8 cellular contexts compared by ENCODE assay signal in genomic region chr20:2840138-2840966, GRCh38. TPM values are rescaled to one million over a fixed set of nuclear protein-coding genes. Genes with fewer than 3 reads are reported as not detected.
DNase-seq lines count a peak whose midpoint lies in the region; ATAC-seq and TF ChIP-seq lines count a peak whose summit lies in the region.

A gene with protein sequence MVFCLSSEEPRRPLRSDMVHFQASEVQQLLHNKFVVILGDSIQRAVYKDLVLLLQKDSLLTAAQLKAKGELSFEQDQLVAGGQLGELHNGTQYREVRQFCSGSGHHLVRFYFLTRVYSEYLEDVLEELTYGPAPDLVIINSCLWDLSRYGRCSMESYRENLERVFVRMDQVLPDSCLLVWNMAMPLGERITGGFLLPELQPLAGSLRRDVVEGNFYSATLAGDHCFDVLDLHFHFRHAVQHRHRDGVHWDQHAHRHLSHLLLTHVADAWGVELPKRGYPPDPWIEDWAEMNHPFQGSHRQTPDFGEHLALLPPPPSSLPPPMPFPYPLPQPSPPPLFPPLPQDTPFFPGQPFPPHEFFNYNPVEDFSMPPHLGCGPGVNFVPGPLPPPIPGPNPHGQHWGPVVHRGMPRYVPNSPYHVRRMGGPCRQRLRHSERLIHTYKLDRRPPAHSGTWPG (minus strand): TSS chr20:2840655. CDS start chr20:2839912, 743 bp downstream.
TSS of gene VPS16 (plus strand) at chr20:2840745. CDS start at chr20:2840775, 30 bp downstream.

- H3K9me3 ChIP-seq in CD4-positive, alpha-beta memory T cell (ENCODE audit: control insufficient read depth in 1 of 2, low read length in 2 of 2) = no peaks in the 10 kb centered on the region
- no peaks in the 10 kb centered on the region for H3K9me3 ChIP-seq in endodermal cell (ENCODE audit: control insufficient read depth, low read length)
- no peaks in the 10 kb centered on the region for H3K9me3 ChIP-seq in mesodermal cell (ENCODE audit: control insufficient read depth, low read length)

- H3K4me3 Mint-ChIP-seq in CD4-positive, alpha-beta memory T cell = peak within 1 kb of the TSS; percentile 85 to 91 (median 89)
- peak within 1 kb of the TSS; percentile 76 for H3K4me3 Mint-ChIP-seq in endodermal cell

- H3K27ac Mint-ChIP-seq in CD4-positive, alpha-beta memory T cell = peak within 1 kb of the TSS; percentile 85 to 95 (median 93)
- peak within 1 kb of the TSS; percentile 46 for H3K27ac Mint-ChIP-seq in endodermal cell

- no peaks in the 10 kb centered on the region for H3K27me3 ChIP-seq in CD4-positive, alpha-beta memory T cell (ENCODE audit: insufficient read depth, low read length)
- no peaks in the 10 kb centered on the region for H3K27me3 ChIP-seq in endodermal cell (ENCODE audit: control insufficient read depth, insufficient read depth, low read length, poor library complexity, severe bottlenecking)

- ATAC-seq in GM19438 (IDR thresholded peaks at IDR 0.05; ENCODE audit: low read depth, unreplicated experiment) (peak; percentile 88), HG03571 (IDR thresholded peaks at IDR 0.05; ENCODE audit: unreplicated experiment) (peak; percentile 85)

- WGBS in endodermal cell (ENCODE audit: insufficient coverage in 1 of 2, insufficient read length in 1 of 2), 2 experiments = 0 to 22% methylated on average over 13 to 98 of the region's 98 CpGs
- WGBS in mesodermal cell (ENCODE audit: insufficient coverage in 2 of 2), 2 experiments = 21 to 34% methylated on average over 64 to 80 of the region's 98 CpGs

- POLR2A ChIA-PET in CD4-positive, alpha-beta memory T cell (lab: Charles Lee; ENCODE audit: partially characterized antibody) = interaction anchor here (0.7 to 3.9 kb wide), 16 partner anchors 8 to 568 kb away, joined by 3 to 34 read pairs (median 5); partner anchors contain the start of genes IDH3B, MRPS26, NOP56 and PTPRA

- peaks cover 22 to 35% (median 31%) of the 10 kb centered on the region in 4 donors for H3K4me1 Mint-ChIP-seq in CD4-positive, alpha-beta memory T cell
- H3K4me1 Mint-ChIP-seq in endodermal cell = no peaks in the 10 kb centered on the region

- peaks cover 24% of the 10 kb centered on the region for H3K4me1 ChIP-seq in CD4-positive, alpha-beta memory T cell (ENCODE audit: insufficient read depth, low read length)
- H3K4me1 ChIP-seq in endodermal cell (ENCODE audit: control insufficient read depth, insufficient read depth, low read length) (no peaks in the 10 kb centered on the region), mesodermal cell (ENCODE audit: control insufficient read depth, insufficient read depth, low read length, poor library complexity, severe bottlenecking) (peaks cover 5% of the 10 kb centered on the region)

- H3K27me3 Mint-ChIP-seq in CD4-positive, alpha-beta memory T cell = no peaks in the 10 kb centered on the region
- peaks cover 12% of the 10 kb centered on the region for H3K27me3 Mint-ChIP-seq in endodermal cell (ENCODE audit: insufficient read depth)

- peak; percentile 87 to 90 (median 89) for DNase-seq in CD4-positive, alpha-beta memory T cell
- DNase-seq in NOMO-1 treated with DMSO at 0.1 percent for 48 hours (lab: John Stamatoyannopoulos, UW; ENCODE audit: unreplicated experiment) (peak; percentile 79), endodermal cell (peak; percentile 95)
- DNase-seq in activated CD8-positive, alpha-beta memory T cell treated with anti-CD3 and anti-CD28 coated beads for 48 hours (ENCODE audit: low read depth in 2 of 3, low spot score in 2 of 3) = peak; percentile 76 to 92 (median 85)
- DNase-seq in stimulated activated CD8-positive, alpha-beta memory T cell treated with anti-CD3 and anti-CD28 coated beads, Interleukin-15, amount 100 ng/mL, for 4 hours (ENCODE audit: low read depth in 2 of 2) = peak; percentile 79 to 85

- H3K27ac ChIP-seq in CD4-positive, alpha-beta memory T cell (ENCODE audit: low read depth, low read length) = peak within 1 kb of the TSS; percentile 86
- H3K27ac ChIP-seq in endodermal cell (ENCODE audit: low read depth, low read length) (no peak within 1 kb of the TSS), mesodermal cell (ENCODE audit: low read depth, low read length, severe bottlenecking) (peak within 1 kb of the TSS; percentile 36)

- CTCF ChIA-PET in CD4-positive, alpha-beta memory T cell (lab: Charles Lee; ENCODE audit: partially characterized antibody) = interaction anchor here (0.8 to 1.9 kb wide), 5 partner anchors 12 to 316 kb away, joined by 3 to 4 read pairs (median 3); no protein-coding TSS in a partner anchor

- no peaks in the 10 kb centered on the region for H3K36me3 ChIP-seq in CD4-positive, alpha-beta memory T cell (ENCODE audit: insufficient read depth, low read length)
- H3K36me3 ChIP-seq in endodermal cell (ENCODE audit: control insufficient read depth, insufficient read depth, low read length) (peaks cover 3% of the 10 kb centered on the region), mesodermal cell (ENCODE audit: control insufficient read depth, insufficient read depth, low read length) (peaks cover 14% of the 10 kb centered on the region)

- H3K9ac ChIP-seq in endodermal cell (ENCODE audit: extremely low read depth, low read length, poor library complexity, severe bottlenecking) = peak within 1 kb of the TSS; percentile 67

- peaks cover 9 to 16% of the 10 kb centered on the region in 2 donors for H3K36me3 Mint-ChIP-seq in CD4-positive, alpha-beta memory T cell
- peaks cover 31% of the 10 kb centered on the region for H3K36me3 Mint-ChIP-seq in endodermal cell (ENCODE audit: low read depth)

- H3K9me3 Mint-ChIP-seq in CD4-positive, alpha-beta memory T cell = peaks cover 0 to 4% (median 0%) of the 10 kb centered on the region in 8 donors
- no peaks in the 10 kb centered on the region for H3K9me3 Mint-ChIP-seq in endodermal cell

- intact Hi-C loops in CD4-positive, alpha-beta memory T cell (cut with micrococcal nuclease) = loop anchor here (1.0 to 5.0 kb wide), 4 partner anchors 33 to 332 kb away; partner anchors contain the start of genes IDH3B, PTPRA and ZNF343

- TF ChIP-seq CTCF in endodermal cell (conservative IDR thresholded peaks at IDR 0.05) = no peak

- H3K4me3 ChIP-seq in CD4-positive, alpha-beta memory T cell (ENCODE audit: low read length in 2 of 2) = peak within 1 kb of the TSS; percentile 77 to 80
- H3K4me3 ChIP-seq in endodermal cell (ENCODE audit: low read length) (peak within 1 kb of the TSS; percentile 89), mesodermal cell (ENCODE audit: extremely low read depth, insufficient read depth, low read length, poor library complexity, severe bottlenecking) (peak within 1 kb of the TSS; percentile 64)

RNA-seq across cellular contexts. Expression of the first gene that starts in this region (rescaled TPM):
- 10 to 100 TPM; 82.8 to 83.1 TPM for total RNA-seq in CD4-positive, alpha-beta memory T cell
- polyA plus RNA-seq in CD4-positive, alpha-beta memory T cell = 10 to 100 TPM; 17.9 to 18.1 TPM
- total RNA-seq in endodermal cell = 10 to 100 TPM; 40.2 to 46.5 TPM
- 68.8 TPM for polyA plus RNA-seq in endodermal cell (2013, experiment 1 of 2)
- polyA plus RNA-seq in endodermal cell (2013, experiment 2 of 2) = 57.8 TPM
- 45.7 TPM for polyA plus RNA-seq in mesodermal cell (2013, experiment 1 of 2)
- 36.0 TPM for polyA plus RNA-seq in mesodermal cell (2013, experiment 2 of 2)

RNA-seq across cellular contexts. Expression of gene VPS16, which starts in this region (rescaled TPM):
- 10 to 100 TPM; 57.2 to 61.1 TPM for total RNA-seq in CD4-positive, alpha-beta memory T cell
- 10 to 100 TPM; 38.3 to 44.6 TPM for polyA plus RNA-seq in CD4-positive, alpha-beta memory T cell
- 10 to 100 TPM; 36.8 to 37.5 TPM for total RNA-seq in endodermal cell
- polyA plus RNA-seq in endodermal cell (2013, experiment 1 of 2) = 41.2 TPM
- polyA plus RNA-seq in endodermal cell (2013, experiment 2 of 2) = 37.7 TPM
- 41.1 TPM for polyA plus RNA-seq in mesodermal cell (2013, experiment 1 of 2)
- polyA plus RNA-seq in mesodermal cell (2013, experiment 2 of 2) = 36.7 TPM
